Comparison of ENCODE assay signal across 8 cellular contexts in the genomic region with DNA sequence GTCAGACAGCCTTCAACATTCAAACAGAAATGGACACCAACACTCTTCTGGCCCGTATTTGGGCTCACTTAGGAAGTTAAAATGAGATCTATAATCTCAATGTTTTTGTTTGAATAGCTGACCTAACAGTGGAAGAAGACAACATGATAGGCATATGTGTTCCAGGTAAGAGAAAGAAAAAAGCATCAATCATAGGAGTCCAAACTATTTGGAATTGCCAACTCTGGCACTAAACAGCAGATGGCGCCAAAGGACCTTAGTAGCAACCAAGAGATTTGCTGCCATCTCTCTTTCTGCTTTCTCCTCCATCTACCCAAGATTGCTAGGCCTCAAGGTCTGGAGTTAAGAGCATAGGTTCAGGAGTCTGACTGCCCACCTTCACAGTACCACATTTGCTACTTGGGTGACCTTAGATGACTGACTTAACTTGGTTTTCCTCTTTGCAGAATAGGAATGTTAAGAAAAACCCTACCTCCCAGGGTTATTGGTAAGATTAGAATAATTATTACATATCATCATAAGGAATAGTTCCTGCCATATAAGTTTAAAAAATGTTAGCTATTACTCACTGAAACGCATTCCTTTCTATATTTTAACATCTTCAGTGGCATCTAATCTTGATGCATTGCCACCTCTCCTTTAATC. TPM values are rescaled to one million over a fixed set of nuclear protein-coding genes. Genes with fewer than 3 reads are reported as not detected.
DNase-seq lines count a peak whose midpoint lies in the region; ATAC-seq and TF ChIP-seq lines count a peak whose summit lies in the region.

No MANE protein-coding gene starts in this region.

- H2AK5ac ChIP-seq in mesenchymal stem cell (ENCODE audit: low read length, severe bottlenecking): no peak overlapping the region

- no peaks in the 10 kb centered on the region for H3K4me1 Mint-ChIP-seq in activated CD4-positive, alpha-beta memory T cell treated with anti-CD3 and anti-CD28 coated beads, Interleukin-2, amount 10 ng/mL, durations not matched to agents 7 days and 5 days

- H3K36me3 Mint-ChIP-seq in activated CD4-positive, alpha-beta memory T cell treated with anti-CD3 and anti-CD28 coated beads, Interleukin-2, amount 10 ng/mL, durations not matched to agents 7 days and 5 days (ENCODE audit: low read depth): no peaks in the 10 kb centered on the region

- H3K9ac ChIP-seq in mesenchymal stem cell (ENCODE audit: low read length): peak overlapping the region; percentile 1

- no peak for ATAC-seq in GM21360 (IDR thresholded peaks at IDR 0.05; ENCODE audit: unreplicated experiment)

- H3K9me3 Mint-ChIP-seq in activated CD4-positive, alpha-beta memory T cell treated with anti-CD3 and anti-CD28 coated beads, Interleukin-2, amount 10 ng/mL, durations not matched to agents 7 days and 5 days: no peaks in the 10 kb centered on the region

- H3K27ac ChIP-seq in HEK293 (ENCODE audit: extremely low read depth, low read depth, low read length) (no peak overlapping the region), mesenchymal stem cell (ENCODE audit: low read length, poor library complexity, severe bottlenecking) (no peak overlapping the region)

- TF ChIP-seq CTCF in HEK293 (tag by site-specific recombination; IDR thresholded peaks at IDR 0.05): peak; percentile 81

- H2BK120ac ChIP-seq in mesenchymal stem cell (ENCODE audit: low read depth, low read length): no peak overlapping the region

- H3K9me3 ChIP-seq in HEK293 (ENCODE audit: control insufficient read depth, insufficient read depth, low read depth, low read length): no peaks in the 10 kb centered on the region
- no peaks in the 10 kb centered on the region for H3K9me3 ChIP-seq in mesenchymal stem cell (ENCODE audit: control insufficient read depth, low read length)

- no peak overlapping the region for H4K91ac ChIP-seq in mesenchymal stem cell (ENCODE audit: low read length)

- H3K4me1 ChIP-seq in HEK293 (ENCODE audit: control insufficient read depth, insufficient read depth, low read length): no peaks in the 10 kb centered on the region
- no peaks in the 10 kb centered on the region for H3K4me1 ChIP-seq in mesenchymal stem cell (ENCODE audit: control insufficient read depth, insufficient read depth, low read depth, low read length)

- no peaks in the 10 kb centered on the region for H3K27me3 ChIP-seq in mesenchymal stem cell (ENCODE audit: control insufficient read depth in 1 of 2, insufficient read depth in 1 of 2, low read length in 2 of 2)

- no peak overlapping the region for H3K4ac ChIP-seq in mesenchymal stem cell (ENCODE audit: low read depth in 1 of 2, low read length in 2 of 2)

- H3K27me3 Mint-ChIP-seq in activated CD4-positive, alpha-beta memory T cell treated with anti-CD3 and anti-CD28 coated beads, Interleukin-2, amount 10 ng/mL, durations not matched to agents 7 days and 5 days: peaks cover 4% of the 10 kb centered on the region

- no peak overlapping the region for H3K4me2 ChIP-seq in mesenchymal stem cell (ENCODE audit: low read length, poor library complexity, severe bottlenecking)

- no peak overlapping the region for H2AFZ ChIP-seq in mesenchymal stem cell (ENCODE audit: low read depth, low read length)

- CTCF ChIA-PET in HEK293 (lab: Yijun Ruan, JAX): interaction anchor here (0.6 to 1.9 kb wide), 22 partner anchors 8 to 424 kb away, joined by 3 to 14 read pairs (median 4); no protein-coding TSS in a partner anchor
- CTCF ChIA-PET in activated CD4-positive, alpha-beta memory T cell treated with anti-CD3 and anti-CD28 coated beads, Interleukin-2, amount 10 ng/mL, durations not matched to agents 7 days and 5 days (lab: Charles Lee): interaction anchor here (1.0 to 1.6 kb wide), 5 partner anchors 259 to 587 kb away, joined by 3 to 6 read pairs (median 5); no protein-coding TSS in a partner anchor

- no peak overlapping the region for H2BK15ac ChIP-seq in mesenchymal stem cell (ENCODE audit: low read depth, poor library complexity, severe bottlenecking)

- 0% methylated on average over 2 of the region's 3 CpGs for WGBS in mesenchymal stem cell

- H3K79me1 ChIP-seq in mesenchymal stem cell (replicated peaks; ENCODE audit: low read length, poor library complexity, severe bottlenecking): no peaks in the 10 kb centered on the region

- H3K4me3 ChIP-seq in HEK293 (ENCODE audit: low read depth, low read length): no peak overlapping the region
- no peak overlapping the region for H3K4me3 ChIP-seq in mesenchymal stem cell (ENCODE audit: insufficient read depth in 1 of 2, low read depth in 1 of 2, low read length in 2 of 2)

- no peak overlapping the region for H3K18ac ChIP-seq in mesenchymal stem cell (ENCODE audit: low read depth in 1 of 2, low read length in 2 of 2)

- H2BK12ac ChIP-seq in mesenchymal stem cell (ENCODE audit: low read length in 2 of 2): no peak overlapping the region

- H3K4me3 Mint-ChIP-seq in activated CD4-positive, alpha-beta memory T cell treated with anti-CD3 and anti-CD28 coated beads, Interleukin-2, amount 10 ng/mL, durations not matched to agents 7 days and 5 days: no peak overlapping the region

- no peak overlapping the region for H4K8ac ChIP-seq in mesenchymal stem cell (ENCODE audit: low read length)

- no peak overlapping the region for H3K14ac ChIP-seq in mesenchymal stem cell (ENCODE audit: low read length in 2 of 2)

- H3K23ac ChIP-seq in mesenchymal stem cell (ENCODE audit: low read length in 2 of 2): no peak overlapping the region

- POLR2A ChIA-PET in HEK293 (lab: Yijun Ruan, JAX): no interaction called here
- POLR2A ChIA-PET in activated CD4-positive, alpha-beta memory T cell treated with anti-CD3 and anti-CD28 coated beads, Interleukin-2, amount 10 ng/mL, durations not matched to agents 7 days and 5 days (lab: Charles Lee): no interaction called here

- no peak overlapping the region for H3K27ac Mint-ChIP-seq in activated CD4-positive, alpha-beta memory T cell treated with anti-CD3 and anti-CD28 coated beads, Interleukin-2, amount 10 ng/mL, durations not matched to agents 7 days and 5 days

- H3K36me3 ChIP-seq in HEK293 (ENCODE audit: control insufficient read depth in 2 of 2, insufficient read depth in 1 of 2, low read length in 2 of 2) (no peaks in the 10 kb centered on the region), mesenchymal stem cell (ENCODE audit: control insufficient read depth in 1 of 2, insufficient read depth in 2 of 2, low read depth in 1 of 2, low read length in 2 of 2) (no peaks in the 10 kb centered on the region)

- H2BK5ac ChIP-seq in mesenchymal stem cell (ENCODE audit: low read depth, low read length, poor library complexity, severe bottlenecking): no peak overlapping the region

- DNase-seq in C1 segment of cervical spinal cord (lab: John Stamatoyannopoulos, UW): peak in 9 of 14 donors; percentile 3 to 42 (median 15)
- DNase-seq in NCI-H748 (lab: John Stamatoyannopoulos, UW; ENCODE audit: unreplicated experiment): peak; percentile 63
- DNase-seq in activated CD4-positive, alpha-beta memory T cell treated with anti-CD3 and anti-CD28 coated beads, Interleukin-2, amount 10 ng/mL, durations not matched to agents 7 days and 5 days: peak; percentile 75
- DNase-seq in effector CD8-positive, alpha-beta T cell (lab: John Stamatoyannopoulos, UW): peak; percentile 48
- DNase-seq in mesenchymal stem cell: peak; percentile 72
- peak; percentile 14 to 48 for DNase-seq in stimulated activated CD8-positive, alpha-beta memory T cell treated with anti-CD3 and anti-CD28 coated beads, Interleukin-15, amount 100 ng/mL, for 4 hours (ENCODE audit: low read depth in 2 of 2)

TF ChIP-seq in HEK293, 187 proteins besides CTCF, POLR2A, EP300 and RAD21:
- no peak for TF ChIP-seq ZNF501 (tag by site-specific recombination; IDR thresholded peaks at IDR 0.05)
- 0 out of 2 replicates have a peak, but pooled peaks have one; percentile 10 for TF ChIP-seq PRDM1 (tag by site-specific recombination; IDR thresholded peaks at IDR 0.05)
- no peak for TF ChIP-seq ZNF19 (tag by site-specific recombination; IDR thresholded peaks at IDR 0.05; ENCODE audit: low read depth)
- TF ChIP-seq, protein P1, sequence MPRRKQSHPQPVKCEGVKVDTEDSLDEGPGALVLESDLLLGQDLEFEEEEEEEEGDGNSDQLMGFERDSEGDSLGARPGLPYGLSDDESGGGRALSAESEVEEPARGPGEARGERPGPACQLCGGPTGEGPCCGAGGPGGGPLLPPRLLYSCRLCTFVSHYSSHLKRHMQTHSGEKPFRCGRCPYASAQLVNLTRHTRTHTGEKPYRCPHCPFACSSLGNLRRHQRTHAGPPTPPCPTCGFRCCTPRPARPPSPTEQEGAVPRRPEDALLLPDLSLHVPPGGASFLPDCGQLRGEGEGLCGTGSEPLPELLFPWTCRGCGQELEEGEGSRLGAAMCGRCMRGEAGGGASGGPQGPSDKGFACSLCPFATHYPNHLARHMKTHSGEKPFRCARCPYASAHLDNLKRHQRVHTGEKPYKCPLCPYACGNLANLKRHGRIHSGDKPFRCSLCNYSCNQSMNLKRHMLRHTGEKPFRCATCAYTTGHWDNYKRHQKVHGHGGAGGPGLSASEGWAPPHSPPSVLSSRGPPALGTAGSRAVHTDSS (tag by site-specific recombination; IDR thresholded peaks at IDR 0.05): no peak
- TF ChIP-seq ZNF624 (tag by site-specific recombination; IDR thresholded peaks at IDR 0.05): no peak
- peak; percentile 61 for TF ChIP-seq ZNF335 (tag by site-specific recombination; conservative IDR thresholded peaks at IDR 0.05)
- TF ChIP-seq ZBTB17 (tag by site-specific recombination; IDR thresholded peaks at IDR 0.05): peak; percentile 59; the same call in 1 of the 2 replicates
- no peak for TF ChIP-seq ZNF23 (tag by site-specific recombination; IDR thresholded peaks at IDR 0.05; ENCODE audit: borderline replicate concordance)
- TF ChIP-seq, protein P2, sequence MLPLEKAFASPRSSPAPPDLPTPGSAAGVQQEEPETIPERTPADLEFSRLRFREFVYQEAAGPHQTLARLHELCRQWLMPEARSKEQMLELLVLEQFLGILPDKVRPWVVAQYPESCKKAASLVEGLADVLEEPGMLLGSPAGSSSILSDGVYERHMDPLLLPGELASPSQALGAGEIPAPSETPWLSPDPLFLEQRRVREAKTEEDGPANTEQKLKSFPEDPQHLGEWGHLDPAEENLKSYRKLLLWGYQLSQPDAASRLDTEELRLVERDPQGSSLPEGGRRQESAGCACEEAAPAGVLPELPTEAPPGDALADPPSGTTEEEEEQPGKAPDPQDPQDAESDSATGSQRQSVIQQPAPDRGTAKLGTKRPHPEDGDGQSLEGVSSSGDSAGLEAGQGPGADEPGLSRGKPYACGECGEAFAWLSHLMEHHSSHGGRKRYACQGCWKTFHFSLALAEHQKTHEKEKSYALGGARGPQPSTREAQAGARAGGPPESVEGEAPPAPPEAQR (tag by site-specific recombination; IDR thresholded peaks at IDR 0.05): no peak
- no peak for TF ChIP-seq ZNF391 (tag by site-specific recombination; IDR thresholded peaks at IDR 0.05; ENCODE audit: borderline replicate concordance, low read depth)
- TF ChIP-seq ZNF791 (tag by site-specific recombination; IDR thresholded peaks at IDR 0.05): no peak
- TF ChIP-seq ZNF654 (tag by site-specific recombination; IDR thresholded peaks at IDR 0.05; ENCODE audit: low read depth): peak; percentile 98

RNA-seq across cellular contexts. Expression of a gene that starts 30.2 kb away (rescaled TPM):
- 10 to 100 TPM; 15.0 to 15.4 TPM for total RNA-seq in activated CD4-positive, alpha-beta memory T cell treated with anti-CD3 and anti-CD28 coated beads, Interleukin-2, amount 10 ng/mL, durations not matched to agents 7 days and 5 days
- polyA plus RNA-seq in mesenchymal stem cell (2013, experiment 1 of 2): 10.7 TPM
- 11.8 TPM for polyA plus RNA-seq in mesenchymal stem cell (2013, experiment 2 of 2)

Comparison
In these comparisons a context has a peak if more than half of its experiments do, and no peak if none do; other contexts are left out.
1. DNase-seq: peak in every context shown above with its lines; median percentile 75 in activated CD4-positive, alpha-beta memory T cell treated with anti-CD3 and anti-CD28 coated beads, Interleukin-2, amount 10 ng/mL, durations not matched to agents 7 days and 5 days; 72 in mesenchymal stem cell; 63 in NCI-H748; 48 in effector CD8-positive, alpha-beta T cell; 31 in stimulated activated CD8-positive, alpha-beta memory T cell treated with anti-CD3 and anti-CD28 coated beads, Interleukin-15, amount 100 ng/mL, for 4 hours; 15 in C1 segment of cervical spinal cord.